In genomic region chr4:79917246-79917645, GRCh38 we compare ENCODE assay signal across 8 cellular contexts.
A peak's percentile ranks its signal among the peaks of the same experiment; 100 is the strongest.
DNase-seq lines count a peak whose midpoint lies in the region; ATAC-seq and TF ChIP-seq lines count a peak whose summit lies in the region.

No MANE protein-coding gene starts in this region.

- no peak overlapping the region for H3K27ac Mint-ChIP-seq in T-cell

- in situ Hi-C loops in transverse colon (cut with MboI; ENCODE audit: low pct_ligation_motif_present in 1 of 4, low pct_unique_long_range_greater_than_20kb in 1 of 4, low sequenced_read_pairs in 3 of 4): loop anchor here in 1 of 4 donors (25.0 kb wide), 1 partner anchor 295 kb away; no protein-coding TSS in a partner anchor

- no peaks in the 10 kb centered on the region for H3K9me3 ChIP-seq in body of pancreas
- H3K9me3 ChIP-seq in liver (ENCODE audit: control insufficient read depth in 4 of 4, low read length in 3 of 4): no peaks in the 10 kb centered on the region
- no peaks in the 10 kb centered on the region for H3K9me3 ChIP-seq in transverse colon

- H3K27me3 ChIP-seq in body of pancreas (no peaks in the 10 kb centered on the region), liver (ENCODE audit: control insufficient read depth in 4 of 4, insufficient read depth in 4 of 4, low read length in 3 of 4) (no peaks in the 10 kb centered on the region), transverse colon (no peaks in the 10 kb centered on the region)

- DNase-seq in DMS53 treated with DMSO at 0.1 percent for 48 hours (lab: John Stamatoyannopoulos, UW; ENCODE audit: unreplicated experiment) (peak; percentile 19), GM20000 (ENCODE audit: low spot score) (peak; percentile 40), HS-27A (ENCODE audit: low read depth) (peak; percentile 15), T-cell (peak in 29 of 34 experiments; percentile 4 to 51 (median 27)), body of pancreas (peak in 3 of 4 donors; percentile 7 to 25 (median 16)), transverse colon (peak; percentile 22), mesenteric fat pad (ENCODE audit: low spot score) (no peak)

- H3K9ac ChIP-seq in liver (ENCODE audit: low read depth in 1 of 2, low read length in 2 of 2): no peak overlapping the region

- H3K4me1 ChIP-seq in body of pancreas: no peaks in the 10 kb centered on the region
- H3K4me1 ChIP-seq in liver (ENCODE audit: control insufficient read depth in 4 of 4, insufficient read depth in 4 of 4, low read length in 3 of 4): no peaks in the 10 kb centered on the region
- H3K4me1 ChIP-seq in transverse colon: peaks cover 0 to 5% (median 2%) of the 10 kb centered on the region in 4 donors

- ATAC-seq in T-cell (replicated peaks in 1 of 4) (peak in 3 of 4 experiments; percentile 35 to 61 (median 49)), body of pancreas (no peak)

- H3K4me1 Mint-ChIP-seq in T-cell: peaks cover 6 to 17% (median 16%) of the 10 kb centered on the region in 3 donors

- TF ChIP-seq CTCF in GM20000 (IDR thresholded peaks at IDR 0.05; ENCODE audit: extremely low read depth, missing control alignments) (peak; percentile 46), body of pancreas (IDR thresholded peaks at IDR 0.05) (peak; percentile 8 to 36 (median 23)), liver (IDR thresholded peaks at IDR 0.05; ENCODE audit: low read depth, low read length, missing input control) (peak; percentile 45), transverse colon (IDR thresholded peaks at IDR 0.05) (peak; percentile 30 to 52 (median 40))

- no peak for TF ChIP-seq POLR2A in body of pancreas (IDR thresholded peaks at IDR 0.05)
- TF ChIP-seq POLR2A in transverse colon (IDR thresholded peaks at IDR 0.05): no peak

- H3K4me3 ChIP-seq in body of pancreas (no peak overlapping the region), liver (ENCODE audit: low read depth in 1 of 3, low read length in 3 of 3) (no peak overlapping the region), transverse colon (no peak overlapping the region)

- TF ChIP-seq EP300 in transverse colon (IDR thresholded peaks at IDR 0.05; ENCODE audit: low read depth): no peak

- no peaks in the 10 kb centered on the region for H3K27me3 Mint-ChIP-seq in T-cell

- H3K36me3 ChIP-seq in body of pancreas (replicated peaks in 1 of 2; ENCODE audit: insufficient read depth in 1 of 2, low read depth in 2 of 2): no peaks in the 10 kb centered on the region
- H3K36me3 ChIP-seq in liver (ENCODE audit: control insufficient read depth in 4 of 4, insufficient read depth in 3 of 4, low read depth in 1 of 4, low read length in 3 of 4): no peaks in the 10 kb centered on the region
- H3K36me3 ChIP-seq in transverse colon: no peaks in the 10 kb centered on the region

- no peaks in the 10 kb centered on the region for H3K9me3 Mint-ChIP-seq in T-cell

- no peak overlapping the region for H3K27ac ChIP-seq in body of pancreas
- no peak overlapping the region for H3K27ac ChIP-seq in liver (ENCODE audit: low read depth in 1 of 2, low read length in 2 of 2)
- no peak overlapping the region for H3K27ac ChIP-seq in transverse colon

- no peak overlapping the region for H3K4me3 Mint-ChIP-seq in T-cell

- POLR2A ChIA-PET in T-cell (lab: Charles Lee): interaction anchor here (0.6 to 0.7 kb wide), 3 partner anchors 42 to 299 kb away, joined by 3 read pairs; no protein-coding TSS in a partner anchor

- WGBS in body of pancreas, 2 donors: 95% methylated on average over 1 of the region's 1 CpG
- 99% methylated on average over 1 of the region's 1 CpG for WGBS in liver
- WGBS in transverse colon (ENCODE audit: low coverage in 1 of 2), 2 donors: 100% methylated on average over 1 of the region's 1 CpG

- peak; percentile 52 to 71 for TF ChIP-seq RAD21 in liver (IDR thresholded peaks at IDR 0.05)

- intact Hi-C loops in body of pancreas (cut with DNase I) (no loop called here), transverse colon (cut with DNase I; ENCODE audit: low total_unique reads) (no loop called here)

- peaks cover 4% of the 10 kb centered on the region for H3K36me3 Mint-ChIP-seq in T-cell

- CTCF ChIA-PET in T-cell (lab: Charles Lee): interaction anchor here in 1 of 2 donors (0.9 to 1.8 kb wide), 3 partner anchors 255 to 299 kb away, joined by 3 to 7 read pairs (median 4); no protein-coding TSS in a partner anchor

TF ChIP-seq in liver, 16 proteins besides CTCF, POLR2A, EP300 and RAD21:
- no peak for TF ChIP-seq ATF3 (IDR thresholded peaks at IDR 0.05)
- no peak for TF ChIP-seq EGR1 (IDR thresholded peaks at IDR 0.05; ENCODE audit: low read depth in 2 of 2)
- TF ChIP-seq REST (IDR thresholded peaks at IDR 0.05): no peak
- TF ChIP-seq FOXA1 (IDR thresholded peaks at IDR 0.05): no peak
- TF ChIP-seq TAF1 (conservative IDR thresholded peaks at IDR 0.05): no peak
- TF ChIP-seq SP1 (IDR thresholded peaks at IDR 0.05): no peak
- no peak for TF ChIP-seq HNF4G (IDR thresholded peaks at IDR 0.05)
- no peak for TF ChIP-seq FOXA2 (IDR thresholded peaks at IDR 0.05)
